28 cellular contexts compared by ENCODE assay signal in genomic region chr2:194826241-194826640, GRCh38.
DNase-seq lines count a peak whose midpoint lies in the region; ATAC-seq and TF ChIP-seq lines count a peak whose summit lies in the region.
"Had no signal": no experiment of that assay in that cellular context is flagged by ENCODE, and none has a peak within 500 bp of the region (broad histone marks: within the 10 kb centered on the region; RNA-seq: fewer than 3 reads in every experiment).

No MANE protein-coding gene starts in this region.

- TF ChIP-seq CTCF in epithelial cell of proximal tubule (conservative IDR thresholded peaks at IDR 0.05; ENCODE audit: low read depth, low read length) = no peak

- no peaks in the 10 kb centered on the region for H3K36me3 ChIP-seq in neuron (ENCODE audit: insufficient read depth, low read length)
- H3K36me3 ChIP-seq: MG63, neutrophil, upper lobe of right lung had no signal

- no peaks in the 10 kb centered on the region for H3K4me1 ChIP-seq in neuron (ENCODE audit: insufficient read depth, low read length)
- H3K4me1 ChIP-seq: A549, body of pancreas, psoas muscle, upper lobe of right lung had no signal

- ATAC-seq in effector memory CD8-positive, alpha-beta T cell (replicated peaks) = no peak
- ATAC-seq in GM18511 (IDR thresholded peaks at IDR 0.05; ENCODE audit: unreplicated experiment) = no peak
- ATAC-seq: A549; activated CD4-positive, CD25-positive, alpha-beta regulatory T cell treated with anti-CD3 and anti-CD28 coated beads, Interleukin-2, amount 50 U/mL, for 24 hours; body of pancreas; PC-3; psoas muscle; upper lobe of right lung had no signal

- H3K27me3 Mint-ChIP-seq in effector memory CD8-positive, alpha-beta T cell = no peaks in the 10 kb centered on the region
- H3K27me3 Mint-ChIP-seq: activated CD4-positive, alpha-beta memory T cell treated with anti-CD3 and anti-CD28 coated beads, Interleukin-2, amount 10 ng/mL, durations not matched to agents 7 days and 5 days; activated naive CD8-positive, alpha-beta T cell treated with anti-CD3 and anti-CD28 coated beads, Interleukin-2, amount 10 ng/mL, durations not matched to agents 7 days and 5 days had no signal

- no peak overlapping the region for H3K4me3 Mint-ChIP-seq in effector memory CD8-positive, alpha-beta T cell
- H3K4me3 Mint-ChIP-seq: activated CD4-positive, alpha-beta memory T cell treated with anti-CD3 and anti-CD28 coated beads, Interleukin-2, amount 10 ng/mL, durations not matched to agents 7 days and 5 days; activated naive CD8-positive, alpha-beta T cell treated with anti-CD3 and anti-CD28 coated beads, Interleukin-2, amount 10 ng/mL, durations not matched to agents 7 days and 5 days had no signal

- no peaks in the 10 kb centered on the region for H3K9me3 Mint-ChIP-seq in effector memory CD8-positive, alpha-beta T cell
- H3K9me3 Mint-ChIP-seq: activated CD4-positive, alpha-beta memory T cell treated with anti-CD3 and anti-CD28 coated beads, Interleukin-2, amount 10 ng/mL, durations not matched to agents 7 days and 5 days; activated naive CD8-positive, alpha-beta T cell treated with anti-CD3 and anti-CD28 coated beads, Interleukin-2, amount 10 ng/mL, durations not matched to agents 7 days and 5 days had no signal

- no peaks in the 10 kb centered on the region for H3K36me3 Mint-ChIP-seq in effector memory CD8-positive, alpha-beta T cell (ENCODE audit: insufficient read depth)
- H3K36me3 Mint-ChIP-seq: activated naive CD8-positive, alpha-beta T cell treated with anti-CD3 and anti-CD28 coated beads, Interleukin-2, amount 10 ng/mL, durations not matched to agents 7 days and 5 days had no signal

- DNase-seq in ACHN = peak; percentile 30
- peak; percentile 52 for DNase-seq in M059J (ENCODE audit: low read depth)
- peak; percentile 39 for DNase-seq in epithelial cell of proximal tubule (ENCODE audit: low read depth)
- DNase-seq in effector memory CD8-positive, alpha-beta T cell = no peak
- no peak for DNase-seq in DMS53 treated with DMSO at 0.1 percent for 48 hours (lab: John Stamatoyannopoulos, UW; ENCODE audit: unreplicated experiment)
- DNase-seq in OCI-M2 (lab: John Stamatoyannopoulos, UW; ENCODE audit: unreplicated experiment) = no peak
- DNase-seq: activated CD4-positive, alpha-beta memory T cell treated with anti-CD3 and anti-CD28 coated beads, Interleukin-2, amount 10 ng/mL, durations not matched to agents 7 days and 5 days; activated naive CD8-positive, alpha-beta T cell treated with anti-CD3 and anti-CD28 coated beads, Interleukin-2, amount 10 ng/mL, durations not matched to agents 7 days and 5 days; body of pancreas; DMS153; effector CD4-positive, alpha-beta T cell; GDM1; hypothalamus; MG63; NCI-H2081 treated with DMSO at 0.1 percent for 48 hours; NCI-H446; PC-3; psoas muscle; SHP77; stimulated activated CD4-positive, alpha-beta T cell treated with anti-CD3 and anti-CD28 coated beads, Interleukin-2, amount 100 ng/mL, for 24 hours; substantia nigra; upper lobe of right lung had no signal

- no peaks in the 10 kb centered on the region for H3K27me3 ChIP-seq in neuron (ENCODE audit: insufficient read depth, low read length)
- H3K27me3 ChIP-seq: body of pancreas, MG63, neutrophil, upper lobe of right lung had no signal

- H3K4me3 ChIP-seq in epithelial cell of proximal tubule (ENCODE audit: low read depth, low read length) (no peak overlapping the region), neuron (ENCODE audit: low read length) (no peak overlapping the region)
- H3K4me3 ChIP-seq: A549, body of pancreas, MG63, psoas muscle, skin epidermis, upper lobe of right lung had no signal

- no peaks in the 10 kb centered on the region for H3K9me3 ChIP-seq in neuron (ENCODE audit: low read length)
- H3K9me3 ChIP-seq: A549, body of pancreas, MG63, neutrophil, psoas muscle, upper lobe of right lung had no signal

- peak overlapping the region; percentile 16 for H2AFZ ChIP-seq in neuron (ENCODE audit: low read depth, low read length)

- no peaks in the 10 kb centered on the region for H3K4me1 Mint-ChIP-seq in effector memory CD8-positive, alpha-beta T cell (ENCODE audit: low read depth in 2 of 2)
- H3K4me1 Mint-ChIP-seq: activated CD4-positive, alpha-beta memory T cell treated with anti-CD3 and anti-CD28 coated beads, Interleukin-2, amount 10 ng/mL, durations not matched to agents 7 days and 5 days; activated naive CD8-positive, alpha-beta T cell treated with anti-CD3 and anti-CD28 coated beads, Interleukin-2, amount 10 ng/mL, durations not matched to agents 7 days and 5 days had no signal

- H3K27ac Mint-ChIP-seq in effector memory CD8-positive, alpha-beta T cell = no peak overlapping the region
- H3K27ac Mint-ChIP-seq: activated CD4-positive, alpha-beta memory T cell treated with anti-CD3 and anti-CD28 coated beads, Interleukin-2, amount 10 ng/mL, durations not matched to agents 7 days and 5 days; activated naive CD8-positive, alpha-beta T cell treated with anti-CD3 and anti-CD28 coated beads, Interleukin-2, amount 10 ng/mL, durations not matched to agents 7 days and 5 days had no signal

- in situ Hi-C loops in ACHN (cut with HindIII; ENCODE audit: low pct_ligation_motif_present, low pct_unique_long_range_greater_than_20kb, low sequenced_read_pairs) = no loop called here

Comparison
In these comparisons a context has a peak if more than half of its experiments do, and no peak if none do; other contexts are left out.
1. DNase-seq: peak in ACHN (single experiment), M059J (single experiment) and epithelial cell of proximal tubule (single experiment); none in effector memory CD8-positive, alpha-beta T cell (0 of 3), DMS53 treated with DMSO at 0.1 percent for 48 hours (single experiment) and OCI-M2 (single experiment).